ENCODE assay signal across 25 cellular contexts in genomic region chr14:67763158-67763822, GRCh38. TPM values are rescaled to one million over a fixed set of nuclear protein-coding genes. Genes with fewer than 3 reads are reported as not detected.
DNase-seq lines count a peak whose midpoint lies in the region; ATAC-seq and TF ChIP-seq lines count a peak whose summit lies in the region.
"Had no signal": no experiment of that assay in that cellular context is flagged by ENCODE, and none has a peak within 500 bp of the region (broad histone marks: within the 10 kb centered on the region; RNA-seq: fewer than 3 reads in every experiment).

No MANE protein-coding gene starts in this region.

- no peaks in the 10 kb centered on the region for H3K9me3 ChIP-seq in HEK293 (ENCODE audit: control insufficient read depth, insufficient read depth, low read depth, low read length)
- H3K9me3 ChIP-seq in hepatocyte (ENCODE audit: low read depth) = no peaks in the 10 kb centered on the region
- H3K9me3 ChIP-seq: body of pancreas, HAP-1, pancreas, right atrium auricular region had no signal

- H3K36me3 ChIP-seq in HEK293 (ENCODE audit: control insufficient read depth in 2 of 2, insufficient read depth in 1 of 2, low read length in 2 of 2) = peaks cover 14 to 79% of the 10 kb centered on the region in 2 experiments
- H3K36me3 ChIP-seq in hepatocyte (replicated peaks; ENCODE audit: insufficient read depth, low read depth) = no peaks in the 10 kb centered on the region

- CTCF ChIA-PET in HEK293 (lab: Yijun Ruan, JAX) = no interaction called here
- CTCF ChIA-PET in activated CD4-positive, alpha-beta T cell treated with anti-CD3 and anti-CD28 coated beads for 36 hours (lab: Charles Lee) = no interaction called here

- no peaks in the 10 kb centered on the region for H3K9me2 ChIP-seq in hepatocyte (replicated peaks; ENCODE audit: insufficient read depth)

- DNase-seq in NCI-H510A treated with DMSO at 0.1 percent for 48 hours (lab: John Stamatoyannopoulos, UW) = peak; percentile 17
- DNase-seq in hepatocyte (ENCODE audit: low spot score) = peak; percentile 61
- no peak for DNase-seq in type B pancreatic cell (ENCODE audit: extremely low spot score, unreplicated experiment)
- no peak for DNase-seq in NCI-H1105 treated with DMSO at 0.1 percent for 48 hours (lab: John Stamatoyannopoulos, UW)
- no peak for DNase-seq in activated CD4-positive, alpha-beta T cell treated with anti-CD3 and anti-CD28 coated beads for 36 hours
- no peak for DNase-seq in activated CD4-positive, CD25-positive, alpha-beta regulatory T cell (lab: John Stamatoyannopoulos, UW)
- DNase-seq: activated CD4-positive, alpha-beta T cell treated with anti-CD3 and anti-CD28 coated beads, Interleukin-2, amount 50 U/mL, for 1 hour; activated effector memory CD4-positive, alpha-beta T cell treated with Interleukin-2 at 50 U/mL for 16 hours; activated naive CD8-positive, alpha-beta T cell treated with anti-CD3 and anti-CD28 coated beads, Interleukin-2, amount 50 U/mL, for 24 hours; body of pancreas; CD8-positive, alpha-beta memory T cell; DMS79; KBM-7; NCI-H1048; NCI-H2081; NCI-H446 treated with DMSO at 0.1 percent for 48 hours; pancreas; stimulated activated CD4-positive, alpha-beta T cell treated with anti-CD3 and anti-CD28 coated beads, Interleukin-15, amount 100 ng/mL, for 24 hours; T-helper 2 cell had no signal

- no peaks in the 10 kb centered on the region for H3K27me3 Mint-ChIP-seq in type B pancreatic cell
- no peaks in the 10 kb centered on the region for H3K27me3 Mint-ChIP-seq in activated CD4-positive, alpha-beta T cell treated with anti-CD3 and anti-CD28 coated beads for 36 hours
- H3K27me3 Mint-ChIP-seq: activated naive CD8-positive, alpha-beta T cell treated with anti-CD3 and anti-CD28 coated beads, Interleukin-2, amount 50 U/mL, for 24 hours; CD8-positive, alpha-beta memory T cell; natural killer cell treated with Interleukin-12 subunit alpha and Interleukin-12 subunit beta and Interleukin-15 and Interleukin-18, amount 100 ng/mL, for 72 hours had no signal

- no peaks in the 10 kb centered on the region for H4K20me1 ChIP-seq in hepatocyte (ENCODE audit: insufficient read depth, poor library complexity, severe bottlenecking)

- no peak overlapping the region for H2AFZ ChIP-seq in hepatocyte

- H3K36me3 Mint-ChIP-seq in type B pancreatic cell = peaks cover 12% of the 10 kb centered on the region
- H3K36me3 Mint-ChIP-seq in activated CD4-positive, alpha-beta T cell treated with anti-CD3 and anti-CD28 coated beads for 36 hours (ENCODE audit: low read depth) = peaks cover 8% of the 10 kb centered on the region

- no peak overlapping the region for H3K27ac ChIP-seq in HEK293 (ENCODE audit: extremely low read depth, low read depth, low read length)
- H3K27ac ChIP-seq in hepatocyte = peak overlapping the region; percentile 93
- H3K27ac ChIP-seq: body of pancreas, pancreas, right atrium auricular region had no signal

- WGBS in hepatocyte (ENCODE audit: low lambda C conversion rate, missing lambda C conversion rate) = 68% methylated on average over 4 of the region's 4 CpGs

- H3K4me3 ChIP-seq in HEK293 (ENCODE audit: low read depth, low read length) (no peak overlapping the region), hepatocyte (no peak overlapping the region)
- H3K4me3 ChIP-seq: body of pancreas, HAP-1, pancreas, right atrium auricular region had no signal

- intact Hi-C loops in activated CD4-positive, alpha-beta T cell treated with anti-CD3 and anti-CD28 coated beads for 36 hours (cut with DNase I, micrococcal nuclease) = no loop called here

- H3K4me3 Mint-ChIP-seq in type B pancreatic cell = peak overlapping the region; percentile 57
- no peak overlapping the region for H3K4me3 Mint-ChIP-seq in activated CD4-positive, alpha-beta T cell treated with anti-CD3 and anti-CD28 coated beads for 36 hours
- H3K4me3 Mint-ChIP-seq: activated naive CD8-positive, alpha-beta T cell treated with anti-CD3 and anti-CD28 coated beads, Interleukin-2, amount 50 U/mL, for 24 hours; CD8-positive, alpha-beta memory T cell; mesothelial cell of epicardium; natural killer cell treated with Interleukin-12 subunit alpha and Interleukin-12 subunit beta and Interleukin-15 and Interleukin-18, amount 100 ng/mL, for 72 hours had no signal

- H3K79me2 ChIP-seq in hepatocyte = no peaks in the 10 kb centered on the region

- H3K27ac Mint-ChIP-seq in type B pancreatic cell = peak overlapping the region; percentile 99
- H3K27ac Mint-ChIP-seq in activated CD4-positive, alpha-beta T cell treated with anti-CD3 and anti-CD28 coated beads for 36 hours = no peak overlapping the region
- H3K27ac Mint-ChIP-seq: activated naive CD8-positive, alpha-beta T cell treated with anti-CD3 and anti-CD28 coated beads, Interleukin-2, amount 50 U/mL, for 24 hours; mesothelial cell of epicardium; natural killer cell treated with Interleukin-12 subunit alpha and Interleukin-12 subunit beta and Interleukin-15 and Interleukin-18, amount 100 ng/mL, for 72 hours had no signal

- ATAC-seq in activated CD4-positive, alpha-beta T cell treated with anti-CD3 and anti-CD28 coated beads for 36 hours = no peak
- ATAC-seq: activated naive CD8-positive, alpha-beta T cell treated with anti-CD3 and anti-CD28 coated beads, Interleukin-2, amount 50 U/mL, for 24 hours; body of pancreas; natural killer cell treated with Interleukin-12 subunit alpha and Interleukin-12 subunit beta and Interleukin-15 and Interleukin-18, amount 100 ng/mL, for 72 hours; Panc1 had no signal

- H3K4me1 Mint-ChIP-seq in type B pancreatic cell (ENCODE audit: unreplicated experiment) = peaks cover 6% of the 10 kb centered on the region
- no peaks in the 10 kb centered on the region for H3K4me1 Mint-ChIP-seq in activated CD4-positive, alpha-beta T cell treated with anti-CD3 and anti-CD28 coated beads for 36 hours
- H3K4me1 Mint-ChIP-seq: activated naive CD8-positive, alpha-beta T cell treated with anti-CD3 and anti-CD28 coated beads, Interleukin-2, amount 50 U/mL, for 24 hours; CD8-positive, alpha-beta memory T cell had no signal

- no peaks in the 10 kb centered on the region for H3K9me3 Mint-ChIP-seq in type B pancreatic cell
- no peaks in the 10 kb centered on the region for H3K9me3 Mint-ChIP-seq in activated CD4-positive, alpha-beta T cell treated with anti-CD3 and anti-CD28 coated beads for 36 hours (ENCODE audit: low read depth)
- H3K9me3 Mint-ChIP-seq: activated naive CD8-positive, alpha-beta T cell treated with anti-CD3 and anti-CD28 coated beads, Interleukin-2, amount 50 U/mL, for 24 hours; CD8-positive, alpha-beta memory T cell; mesothelial cell of epicardium; natural killer cell treated with Interleukin-12 subunit alpha and Interleukin-12 subunit beta and Interleukin-15 and Interleukin-18, amount 100 ng/mL, for 72 hours had no signal

- no peaks in the 10 kb centered on the region for H3K27me3 ChIP-seq in hepatocyte
- H3K27me3 ChIP-seq: body of pancreas, pancreas, right atrium auricular region had no signal

- TF ChIP-seq CTCF in HEK293 (tag by site-specific recombination; IDR thresholded peaks at IDR 0.05) = no peak
- no peak for TF ChIP-seq CTCF in hepatocyte (IDR thresholded peaks at IDR 0.05; ENCODE audit: poor library complexity)
- TF ChIP-seq CTCF in type B pancreatic cell (conservative IDR thresholded peaks at IDR 0.05) = no peak

- H3K4me1 ChIP-seq in HEK293 (ENCODE audit: control insufficient read depth, insufficient read depth, low read length) = no peaks in the 10 kb centered on the region
- peaks cover 9% of the 10 kb centered on the region for H3K4me1 ChIP-seq in hepatocyte (ENCODE audit: insufficient read depth)
- H3K4me1 ChIP-seq: HAP-1, pancreas, right atrium auricular region had no signal

- H3K4me2 ChIP-seq in hepatocyte = no peak overlapping the region

- POLR2A ChIA-PET in HEK293 (lab: Yijun Ruan, JAX) = no interaction called here
- POLR2A ChIA-PET in activated CD4-positive, alpha-beta T cell treated with anti-CD3 and anti-CD28 coated beads for 36 hours (lab: Charles Lee) = no interaction called here

TF ChIP-seq in HEK293, 187 proteins besides CTCF, POLR2A, EP300 and RAD21:
- peak; percentile 44; the same call in 1 of the 2 replicates for TF ChIP-seq PRDM1 (tag by site-specific recombination; IDR thresholded peaks at IDR 0.05)
- no peak for TF ChIP-seq KLF10 (tag by site-specific recombination; IDR thresholded peaks at IDR 0.05)

RNA-seq across cellular contexts. Expression of gene ZFYVE26, which starts 53.1 kb away (rescaled TPM):
- total RNA-seq in hepatocyte = 23.9 and 32.3 TPM in 2 replicates
- 5.5 and 6.4 TPM in 2 replicates for polyA plus RNA-seq in hepatocyte
- total RNA-seq in type B pancreatic cell (ENCODE audit: low replicate concordance) = 33.8 and 36.6 TPM in 2 replicates
- total RNA-seq in activated CD4-positive, alpha-beta T cell treated with anti-CD3 and anti-CD28 coated beads for 36 hours = 10 to 100 TPM; 13.0 to 14.2 TPM

RNA-seq across cellular contexts. Expression of gene RAD51B, which starts 56.3 kb away (rescaled TPM):
- total RNA-seq in hepatocyte (18.0 and 27.3 TPM in 2 replicates), type B pancreatic cell (ENCODE audit: low replicate concordance) (23.6 and 27.3 TPM in 2 replicates)
- polyA plus RNA-seq in hepatocyte = 10.1 and 17.2 TPM in 2 replicates
- 10 to 100 TPM; 26.4 to 39.9 TPM for total RNA-seq in activated CD4-positive, alpha-beta T cell treated with anti-CD3 and anti-CD28 coated beads for 36 hours

Comparison
In these comparisons a context has a peak if more than half of its experiments do, and no peak if none do; other contexts are left out.
1. DNase-seq: peak in NCI-H510A treated with DMSO at 0.1 percent for 48 hours (single experiment) and hepatocyte (single experiment); none in type B pancreatic cell (single experiment), NCI-H1105 treated with DMSO at 0.1 percent for 48 hours (single experiment), activated CD4-positive, alpha-beta T cell treated with anti-CD3 and anti-CD28 coated beads for 36 hours (single experiment) and activated CD4-positive, CD25-positive, alpha-beta regulatory T cell (0 of 4).